In the genomic region with DNA sequence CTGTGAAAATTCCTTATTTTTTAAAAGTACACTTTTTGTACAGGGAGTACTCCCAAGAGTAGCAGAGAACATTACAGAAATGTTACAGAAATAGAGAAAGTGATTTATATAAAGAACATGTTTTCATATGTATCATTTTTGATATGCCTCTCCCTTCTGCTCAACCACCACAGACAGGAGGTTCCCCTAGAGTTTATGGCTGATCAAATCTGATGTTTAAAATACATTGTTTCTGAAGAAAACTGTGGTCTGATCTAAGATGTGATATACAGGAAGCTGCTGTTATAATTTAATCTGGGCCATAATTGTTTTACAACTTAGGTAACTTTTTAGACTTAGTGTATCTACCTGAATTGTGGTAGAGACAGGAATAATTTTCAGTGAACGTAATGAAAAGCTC, we compare ENCODE assay signal across 20 cellular contexts. TPM values are rescaled to one million over a fixed set of nuclear protein-coding genes. Genes with fewer than 3 reads are reported as not detected.
DNase-seq lines count a peak whose midpoint lies in the region; ATAC-seq, FAIRE-seq and TF ChIP-seq lines count a peak whose summit lies in the region.
"Had no signal": no experiment of that assay in that cellular context is flagged by ENCODE, and none has a peak within 500 bp of the region (broad histone marks: within the 10 kb centered on the region; RNA-seq: fewer than 3 reads in every experiment).

No MANE protein-coding gene starts in this region.

- CTCF ChIA-PET in activated CD4-positive, alpha-beta T cell treated with anti-CD3 and anti-CD28 coated beads, Interleukin-2, amount 10 ng/mL, durations not matched to agents 7 days and 5 days (lab: Charles Lee), result interaction anchor here (1.2 to 1.3 kb wide), 3 partner anchors 42 to 527 kb away, joined by 3 read pairs; no protein-coding TSS in a partner anchor
- CTCF ChIA-PET in naive thymus-derived CD4-positive, alpha-beta T cell (lab: Charles Lee), result interaction anchor here (1.0 to 2.6 kb wide), 2 partner anchors 42 to 48 kb away, joined by 3 to 11 read pairs; no protein-coding TSS in a partner anchor

- H3K4me1 Mint-ChIP-seq in activated CD4-positive, alpha-beta T cell treated with anti-CD3 and anti-CD28 coated beads, Interleukin-2, amount 10 ng/mL, durations not matched to agents 7 days and 5 days, result peaks cover 63% of the 10 kb centered on the region
- H3K4me1 Mint-ChIP-seq in activated T-helper 17 cell treated with anti-CD3 and anti-CD28 coated beads, Interleukin-2, amount 50 U/mL, for 72 hours, result peaks cover 57% of the 10 kb centered on the region
- H3K4me1 Mint-ChIP-seq in naive thymus-derived CD4-positive, alpha-beta T cell, result peaks cover 34 to 90% (median 81%) of the 10 kb centered on the region in 7 donors

- peak overlapping the region; percentile 22 for H3K27ac Mint-ChIP-seq in activated CD4-positive, alpha-beta T cell treated with anti-CD3 and anti-CD28 coated beads, Interleukin-2, amount 10 ng/mL, durations not matched to agents 7 days and 5 days
- peak overlapping the region; percentile 91 for H3K27ac Mint-ChIP-seq in activated T-helper 17 cell treated with anti-CD3 and anti-CD28 coated beads, Interleukin-2, amount 50 U/mL, for 72 hours
- peak overlapping the region; percentile 26 to 88 (median 74) for H3K27ac Mint-ChIP-seq in naive thymus-derived CD4-positive, alpha-beta T cell
- H3K27ac Mint-ChIP-seq: mesothelial cell of epicardium had no signal

- H3K4me3 Mint-ChIP-seq in activated CD4-positive, alpha-beta T cell treated with anti-CD3 and anti-CD28 coated beads, Interleukin-2, amount 10 ng/mL, durations not matched to agents 7 days and 5 days, result no peak overlapping the region
- peak overlapping the region; percentile 73 for H3K4me3 Mint-ChIP-seq in activated T-helper 17 cell treated with anti-CD3 and anti-CD28 coated beads, Interleukin-2, amount 50 U/mL, for 72 hours
- H3K4me3 Mint-ChIP-seq in naive thymus-derived CD4-positive, alpha-beta T cell, result peak overlapping the region in 8 of 10 donors; percentile 19 to 68 (median 42)
- H3K4me3 Mint-ChIP-seq: mesothelial cell of epicardium had no signal

- FAIRE-seq in GM12891 (lab: Jason Lieb, UNC), result peak; percentile 26
- FAIRE-seq: A204.1, frontal cortex, RCC 7860 had no signal

- ATAC-seq in activated T-helper 17 cell treated with anti-CD3 and anti-CD28 coated beads, Interleukin-2, amount 50 U/mL, for 72 hours (replicated peaks), result no peak
- ATAC-seq in naive thymus-derived CD4-positive, alpha-beta T cell, result peak; percentile 33
- ATAC-seq in GM18519 (IDR thresholded peaks at IDR 0.05; ENCODE audit: low FRiP score, unreplicated experiment), result no peak
- ATAC-seq in HG03175 (IDR thresholded peaks at IDR 0.05; ENCODE audit: unreplicated experiment), result no peak

- TF ChIP-seq POLR2A in GM12891 (IDR thresholded peaks at IDR 0.05; ENCODE audit: low read depth, low read length), result no peak

- POLR2A ChIA-PET in activated CD4-positive, alpha-beta T cell treated with anti-CD3 and anti-CD28 coated beads, Interleukin-2, amount 10 ng/mL, durations not matched to agents 7 days and 5 days (lab: Charles Lee), result no interaction called here
- POLR2A ChIA-PET in naive thymus-derived CD4-positive, alpha-beta T cell (lab: Charles Lee), result interaction anchor here (0.7 to 2.1 kb wide), 8 partner anchors 14 to 52 kb away, joined by 3 to 8 read pairs (median 4); a partner anchor contains a TSS

- intact Hi-C loops in naive thymus-derived CD4-positive, alpha-beta T cell (cut with micrococcal nuclease), result loop anchor here (1.0 to 2.0 kb wide), 7 partner anchors 9 to 566 kb away; a partner anchor contains a TSS

- no peak for DNase-seq in activated CD4-positive, alpha-beta T cell treated with anti-CD3 and anti-CD28 coated beads, Interleukin-2, amount 10 ng/mL, durations not matched to agents 7 days and 5 days
- no peak for DNase-seq in activated CD4-positive, alpha-beta T cell treated with anti-CD3 and anti-CD28 coated beads, Interleukin-2, amount 50 U/mL, for 4 hours
- no peak for DNase-seq in GM12891 (ENCODE audit: insufficient read length, low spot score)
- peak in 4 of 9 donors; percentile 9 to 21 (median 14) for DNase-seq in naive thymus-derived CD4-positive, alpha-beta T cell
- no peak for DNase-seq in SIG-M5 (lab: John Stamatoyannopoulos, UW)
- DNase-seq: activated effector memory CD4-positive, alpha-beta T cell treated with anti-CD3 and anti-CD28 coated beads, Interleukin-2, amount 50 U/mL, for 16 hours; left ventricle myocardium inferior; right cardiac atrium; stimulated activated CD4-positive, alpha-beta T cell treated with anti-CD3 and anti-CD28 coated beads, Interleukin-12 subunit alpha, Interleukin-12 subunit beta, amount 100 ng/mL, for 4 hours; upper lobe of left lung; WERI-Rb-1 had no signal

- no peaks in the 10 kb centered on the region for H3K9me3 ChIP-seq in naive thymus-derived CD4-positive, alpha-beta T cell (ENCODE audit: control insufficient read depth in 2 of 3, low read length in 3 of 3)
- H3K9me3 ChIP-seq: esophagus muscularis mucosa, left ventricle myocardium inferior, upper lobe of left lung had no signal

- H3K36me3 Mint-ChIP-seq in activated CD4-positive, alpha-beta T cell treated with anti-CD3 and anti-CD28 coated beads, Interleukin-2, amount 10 ng/mL, durations not matched to agents 7 days and 5 days (ENCODE audit: low read depth), result peaks cover 53% of the 10 kb centered on the region
- peaks cover 68% of the 10 kb centered on the region for H3K36me3 Mint-ChIP-seq in activated T-helper 17 cell treated with anti-CD3 and anti-CD28 coated beads, Interleukin-2, amount 50 U/mL, for 72 hours (ENCODE audit: low read depth)
- H3K36me3 Mint-ChIP-seq in naive thymus-derived CD4-positive, alpha-beta T cell, result peaks cover 10 to 61% (median 43%) of the 10 kb centered on the region in 5 donors
- H3K36me3 Mint-ChIP-seq: mesothelial cell of epicardium had no signal

- peaks cover 0 to 13% (median 10%) of the 10 kb centered on the region in 3 experiments for H3K36me3 ChIP-seq in naive thymus-derived CD4-positive, alpha-beta T cell (ENCODE audit: control insufficient read depth in 2 of 3, insufficient read depth in 3 of 3, low read length in 3 of 3)
- H3K36me3 ChIP-seq: esophagus muscularis mucosa, left ventricle myocardium inferior, upper lobe of left lung, WERI-Rb-1 had no signal

- peaks cover 3% of the 10 kb centered on the region for H3K9me3 Mint-ChIP-seq in activated CD4-positive, alpha-beta T cell treated with anti-CD3 and anti-CD28 coated beads, Interleukin-2, amount 10 ng/mL, durations not matched to agents 7 days and 5 days
- H3K9me3 Mint-ChIP-seq in activated T-helper 17 cell treated with anti-CD3 and anti-CD28 coated beads, Interleukin-2, amount 50 U/mL, for 72 hours, result no peaks in the 10 kb centered on the region
- H3K9me3 Mint-ChIP-seq in naive thymus-derived CD4-positive, alpha-beta T cell, result peaks cover 0 to 8% (median 0%) of the 10 kb centered on the region in 11 donors
- H3K9me3 Mint-ChIP-seq: mesothelial cell of epicardium had no signal

- H3K27me3 Mint-ChIP-seq in activated CD4-positive, alpha-beta T cell treated with anti-CD3 and anti-CD28 coated beads, Interleukin-2, amount 10 ng/mL, durations not matched to agents 7 days and 5 days, result no peaks in the 10 kb centered on the region
- no peaks in the 10 kb centered on the region for H3K27me3 Mint-ChIP-seq in activated T-helper 17 cell treated with anti-CD3 and anti-CD28 coated beads, Interleukin-2, amount 50 U/mL, for 72 hours
- no peaks in the 10 kb centered on the region for H3K27me3 Mint-ChIP-seq in naive thymus-derived CD4-positive, alpha-beta T cell

- no peak overlapping the region for H3K27ac ChIP-seq in naive thymus-derived CD4-positive, alpha-beta T cell (ENCODE audit: low read depth, low read length)
- H3K27ac ChIP-seq: esophagus muscularis mucosa, left ventricle myocardium inferior, parathyroid adenoma, upper lobe of left lung, WERI-Rb-1 had no signal

- H3K4me1 ChIP-seq in naive thymus-derived CD4-positive, alpha-beta T cell (ENCODE audit: control insufficient read depth in 2 of 2, insufficient read depth in 2 of 2, low read length in 2 of 2), result peaks cover 22 to 49% of the 10 kb centered on the region in 2 donors
- H3K4me1 ChIP-seq: esophagus muscularis mucosa, left ventricle myocardium inferior had no signal

- H3K27me3 ChIP-seq in naive thymus-derived CD4-positive, alpha-beta T cell (ENCODE audit: control insufficient read depth in 2 of 2, insufficient read depth in 2 of 2, low read length in 2 of 2), result no peaks in the 10 kb centered on the region
- H3K27me3 ChIP-seq: esophagus muscularis mucosa, upper lobe of left lung had no signal

- no peak overlapping the region for H3K4me3 ChIP-seq in naive thymus-derived CD4-positive, alpha-beta T cell (ENCODE audit: low read length)
- H3K4me3 ChIP-seq: esophagus muscularis mucosa, left ventricle myocardium inferior, upper lobe of left lung had no signal

TF ChIP-seq in GM12891, 5 proteins besides CTCF, POLR2A, EP300 and RAD21:
- TF ChIP-seq SPI1 (IDR thresholded peaks at IDR 0.05; ENCODE audit: low read depth, low read length) (no peak), POLR2AphosphoS5 (IDR thresholded peaks at IDR 0.05; ENCODE audit: low read depth, low read length) (no peak), PAX5 (IDR thresholded peaks at IDR 0.05; ENCODE audit: insufficient read depth, low read length, severe bottlenecking) (no peak), TAF1 (IDR thresholded peaks at IDR 0.05; ENCODE audit: low read depth, low read length) (no peak), POU2F2 (IDR thresholded peaks at IDR 0.05; ENCODE audit: low read depth, low read length) (no peak)
TF ChIP-seq in GM12891: peak in this region for 0.

RNA-seq across cellular contexts. Expression of a gene that starts 37.0 kb away (rescaled TPM):
- 10 to 100 TPM; 72.6 to 84.4 TPM for total RNA-seq in activated CD4-positive, alpha-beta T cell treated with anti-CD3 and anti-CD28 coated beads, Interleukin-2, amount 10 ng/mL, durations not matched to agents 7 days and 5 days
- polyA plus RNA-seq in GM12891 (2012; ENCODE audit: low read depth, missing spikeins), result 1.8 TPM
- total RNA-seq in activated T-helper 17 cell treated with anti-CD3 and anti-CD28 coated beads, Interleukin-2, amount 50 U/mL, for 72 hours, result 10 to 100 TPM; 38.0 to 51.7 TPM
- 100 to 1,000 TPM; 106 to 132 (median 122) TPM for total RNA-seq in naive thymus-derived CD4-positive, alpha-beta T cell
- polyA plus RNA-seq in naive thymus-derived CD4-positive, alpha-beta T cell, result 10 to 100 TPM; 52.4 to 78.2 TPM

Comparison
In these comparisons a context has a peak if more than half of its experiments do, and no peak if none do; other contexts are left out.
1. H3K27ac Mint-ChIP-seq: peak in every context shown above with its lines; median percentile 91 in activated T-helper 17 cell treated with anti-CD3 and anti-CD28 coated beads, Interleukin-2, amount 50 U/mL, for 72 hours; 74 in naive thymus-derived CD4-positive, alpha-beta T cell; 22 in activated CD4-positive, alpha-beta T cell treated with anti-CD3 and anti-CD28 coated beads, Interleukin-2, amount 10 ng/mL, durations not matched to agents 7 days and 5 days.